Comparison of ENCODE assay signal across 24 cellular contexts in genomic region chr4:186473933-186474332, GRCh38.
"Had no signal": no experiment of that assay in that cellular context is flagged by ENCODE, and none has a peak within 500 bp of the region (broad histone marks: within the 10 kb centered on the region; RNA-seq: fewer than 3 reads in every experiment).

No MANE protein-coding gene starts in this region.

- H3K4me1 ChIP-seq: esophagus squamous epithelium, parathyroid adenoma, prostate gland, right atrium auricular region, sigmoid colon, spleen, tibial nerve had no signal

- FAIRE-seq: endometrium, frontal cortex, keratinocyte had no signal

- H3K9me3 ChIP-seq: esophagus squamous epithelium, neutrophil, prostate gland, right atrium auricular region, sigmoid colon, spleen, thoracic aorta, tibial nerve had no signal

- H3K4me1 Mint-ChIP-seq: memory B cell; naive B cell; stimulated activated memory B cell treated with anti-CD40 and anti-IgM and Interleukin-4, amounts not matched to agents 10 μg/mL and 1 μg/mL and 100 μg/mL, for 72 hours had no signal

- DNase-seq: cortex of kidney; effector memory CD8-positive, alpha-beta T cell; erythroblast; esophagus squamous epithelium; naive B cell; sigmoid colon; spleen; stimulated activated CD4-positive, alpha-beta T cell treated with anti-CD3 and anti-CD28 coated beads, Interleukin-4, amount 100 ng/mL, for 4 hours had no signal

- H3K9ac ChIP-seq: parathyroid adenoma had no signal

- H3K27me3 Mint-ChIP-seq: memory B cell; naive B cell; natural killer cell treated with Interleukin-12 subunit alpha and Interleukin-12 subunit beta and Interleukin-15 and Interleukin-18, amount 100 ng/mL, for 72 hours; stimulated activated memory B cell treated with anti-CD40 and anti-IgM and Interleukin-4, amounts not matched to agents 10 μg/mL and 1 μg/mL and 100 μg/mL, for 72 hours; stimulated activated naive CD8-positive, alpha-beta T cell treated with anti-CD3 and anti-CD28 coated beads, Interleukin-15, Interleukin-2, amounts not matched to agents 100 ng/mL and 50 ng/mL, for 24 hours had no signal

- ATAC-seq: effector memory CD8-positive, alpha-beta T cell; left lobe of liver; natural killer cell treated with Interleukin-12 subunit alpha and Interleukin-12 subunit beta and Interleukin-15 and Interleukin-18, amount 100 ng/mL, for 72 hours; stimulated activated memory B cell treated with anti-CD40 and anti-IgM and Interleukin-4, amounts not matched to agents 10 μg/mL and 1 μg/mL and 100 μg/mL, for 72 hours had no signal

- H3K9me3 Mint-ChIP-seq: effector memory CD8-positive, alpha-beta T cell; neural crest cell; stimulated activated naive CD8-positive, alpha-beta T cell treated with anti-CD3 and anti-CD28 coated beads, Interleukin-15, Interleukin-2, amounts not matched to agents 100 ng/mL and 50 ng/mL, for 24 hours had no signal

- H3K79me2 ChIP-seq: parathyroid adenoma had no signal

- H3K4me3 ChIP-seq: esophagus squamous epithelium, lung, prostate gland, right atrium auricular region, sigmoid colon, spleen, thoracic aorta, tibial nerve had no signal

- H3K27me3 ChIP-seq: esophagus squamous epithelium, neutrophil, right atrium auricular region, sigmoid colon, tibial nerve had no signal

- H2AFZ ChIP-seq: parathyroid adenoma had no signal

- H3K36me3 Mint-ChIP-seq: memory B cell; naive B cell; natural killer cell treated with Interleukin-12 subunit alpha and Interleukin-12 subunit beta and Interleukin-15 and Interleukin-18, amount 100 ng/mL, for 72 hours; stimulated activated memory B cell treated with anti-CD40 and anti-IgM and Interleukin-4, amounts not matched to agents 10 μg/mL and 1 μg/mL and 100 μg/mL, for 72 hours had no signal

- H3K27ac ChIP-seq: esophagus squamous epithelium, neutrophil, parathyroid adenoma, prostate gland, right atrium auricular region, sigmoid colon, spleen, thoracic aorta, tibial nerve had no signal

- H3K27ac Mint-ChIP-seq: effector memory CD8-positive, alpha-beta T cell; memory B cell; naive B cell; natural killer cell treated with Interleukin-12 subunit alpha and Interleukin-12 subunit beta and Interleukin-15 and Interleukin-18, amount 100 ng/mL, for 72 hours; stimulated activated memory B cell treated with anti-CD40 and anti-IgM and Interleukin-4, amounts not matched to agents 10 μg/mL and 1 μg/mL and 100 μg/mL, for 72 hours; stimulated activated naive CD8-positive, alpha-beta T cell treated with anti-CD3 and anti-CD28 coated beads, Interleukin-15, Interleukin-2, amounts not matched to agents 100 ng/mL and 50 ng/mL, for 24 hours had no signal

- H3K4me3 Mint-ChIP-seq: effector memory CD8-positive, alpha-beta T cell; memory B cell; natural killer cell treated with Interleukin-12 subunit alpha and Interleukin-12 subunit beta and Interleukin-15 and Interleukin-18, amount 100 ng/mL, for 72 hours; neural crest cell; stimulated activated memory B cell treated with anti-CD40 and anti-IgM and Interleukin-4, amounts not matched to agents 10 μg/mL and 1 μg/mL and 100 μg/mL, for 72 hours; stimulated activated naive CD8-positive, alpha-beta T cell treated with anti-CD3 and anti-CD28 coated beads, Interleukin-15, Interleukin-2, amounts not matched to agents 100 ng/mL and 50 ng/mL, for 24 hours had no signal

- H3K36me3 ChIP-seq: esophagus squamous epithelium, neutrophil, prostate gland, right atrium auricular region, sigmoid colon, spleen, thoracic aorta, tibial nerve had no signal
